22 cellular contexts compared by ENCODE assay signal in the genomic region with DNA sequence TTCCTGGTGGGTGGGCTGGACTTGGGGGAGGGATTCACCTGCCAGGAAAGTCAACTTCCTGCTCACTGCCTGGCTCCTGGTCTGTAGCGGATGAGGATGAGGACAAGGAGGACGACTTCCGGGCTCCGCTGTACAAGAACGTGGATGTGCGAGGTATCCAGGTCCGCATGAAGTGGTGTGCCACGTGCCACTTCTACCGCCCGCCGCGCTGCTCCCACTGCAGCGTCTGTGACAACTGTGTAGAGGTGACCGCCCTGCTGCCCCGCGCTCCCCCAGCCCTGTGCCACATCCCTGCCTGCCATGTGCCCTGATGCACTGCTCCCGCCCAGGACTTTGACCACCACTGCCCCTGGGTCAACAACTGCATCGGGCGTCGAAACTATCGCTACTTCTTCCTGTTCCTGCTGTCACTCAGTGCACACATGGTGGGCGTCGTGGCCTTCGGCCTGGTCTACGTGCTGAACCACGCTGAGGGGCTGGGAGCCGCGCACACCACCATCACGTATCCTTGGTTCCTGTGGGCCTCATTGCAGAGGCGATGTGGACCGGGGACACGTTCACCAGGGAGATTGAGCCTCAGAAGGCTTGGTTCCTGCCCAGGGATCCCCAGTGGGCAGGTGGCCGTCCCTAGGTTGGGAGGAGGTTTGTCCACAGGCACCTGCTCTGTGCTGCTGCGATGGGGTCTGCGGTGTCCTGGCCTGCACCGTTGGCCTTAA. TPM values are rescaled to one million over a fixed set of nuclear protein-coding genes. Genes with fewer than 3 reads are reported as not detected.
DNase-seq lines count a peak whose midpoint lies in the region; ATAC-seq, FAIRE-seq and TF ChIP-seq lines count a peak whose summit lies in the region.
"Had no signal": no experiment of that assay in that cellular context is flagged by ENCODE, and none has a peak within 500 bp of the region (broad histone marks: within the 10 kb centered on the region; RNA-seq: fewer than 3 reads in every experiment).

No MANE protein-coding gene starts in this region.

- H4K20me1 ChIP-seq in HepG2 (ENCODE audit: insufficient read depth, low read length): 0 out of 2 replicates have a peak, but pooled peaks cover 6% of the 10 kb centered on the region

- ATAC-seq in HepG2: no peak
- no peak for ATAC-seq in right lobe of liver
- ATAC-seq in Panc1: no peak

- peaks cover 1 to 5% of the 10 kb centered on the region in 2 experiments; a peak in 2 of 5 replicates for H3K36me3 ChIP-seq in HepG2 (replicated peaks in 1 of 2; ENCODE audit: control insufficient read depth in 1 of 2, insufficient read depth in 2 of 2, low read length in 2 of 2)
- H3K36me3 ChIP-seq in right lobe of liver: no peaks in the 10 kb centered on the region
- H3K36me3 ChIP-seq in Panc1 (ENCODE audit: control insufficient read depth, insufficient read depth, low read length): no peaks in the 10 kb centered on the region
- peaks cover 0 to 58% (median 0%) of the 10 kb centered on the region in 3 donors for H3K36me3 ChIP-seq in tibial nerve

- peak overlapping the region; percentile 59 for H3K4me3 Mint-ChIP-seq in endothelial cell (ENCODE audit: unreplicated experiment)
- H3K4me3 Mint-ChIP-seq: CD4-positive, CD25-positive, alpha-beta regulatory T cell had no signal

- peaks cover 4% of the 10 kb centered on the region for H3K27me3 Mint-ChIP-seq in endothelial cell (ENCODE audit: unreplicated experiment)
- H3K27me3 Mint-ChIP-seq: CD4-positive, CD25-positive, alpha-beta regulatory T cell had no signal

- H3K27ac Mint-ChIP-seq in endothelial cell (ENCODE audit: unreplicated experiment): no peak overlapping the region
- H3K27ac Mint-ChIP-seq: CD4-positive, CD25-positive, alpha-beta regulatory T cell had no signal

- H3K27ac ChIP-seq in HepG2 (ENCODE audit: extremely low read length, insufficient read depth, low read length): no peak overlapping the region
- no peak overlapping the region for H3K27ac ChIP-seq in right lobe of liver
- H3K27ac ChIP-seq in Panc1 (ENCODE audit: low read length): no peak overlapping the region
- peak overlapping the region; percentile 23 to 94 (median 60) for H3K27ac ChIP-seq in tibial nerve
- H3K27ac ChIP-seq: SJSA1 had no signal

- H3K4me1 ChIP-seq in HepG2 (ENCODE audit: insufficient read depth, low read length) (no peaks in the 10 kb centered on the region), right lobe of liver (no peaks in the 10 kb centered on the region), Panc1 (ENCODE audit: control insufficient read depth, insufficient read depth, low read length) (no peaks in the 10 kb centered on the region), tibial nerve (peaks cover 0 to 59% (median 37%) of the 10 kb centered on the region in 4 donors)

- WGBS in HepG2 (ENCODE audit: low lambda C conversion rate): 96% methylated on average over 28 of the region's 36 CpGs
- WGBS in right lobe of liver (ENCODE audit: insufficient coverage, low coverage, low lambda C conversion rate, missing lambda C conversion rate): 67% methylated on average over 9 of the region's 36 CpGs
- 92 to 94% methylated on average over 30 to 35 of the region's 36 CpGs for WGBS in tibial nerve, 2 donors

- H3K4me3 ChIP-seq in HepG2 (replicated peaks in 1 of 3; ENCODE audit: insufficient read depth in 1 of 3, low read depth in 2 of 3, low read length in 3 of 3) (no peak overlapping the region), right lobe of liver (no peak overlapping the region), Panc1 (ENCODE audit: low read depth in 2 of 2, low read length in 2 of 2) (no peak overlapping the region), tibial nerve (no peak overlapping the region)
- H3K4me3 ChIP-seq: SJSA1 had no signal

- TF ChIP-seq POLR2A in HepG2 (IDR thresholded peaks at IDR 0.05; ENCODE audit: insufficient read depth in 1 of 2, low read depth in 2 of 2, low read length in 2 of 2) (no peak), right lobe of liver (IDR thresholded peaks at IDR 0.05) (no peak), tibial nerve (IDR thresholded peaks at IDR 0.05) (no peak), GM12892 (IDR thresholded peaks at IDR 0.05; ENCODE audit: low read depth, low read length) (no peak)

- POLR2A ChIA-PET in HepG2 (lab: Yijun Ruan, JAX): no interaction called here
- POLR2A ChIA-PET in Panc1 (lab: Charles Lee): no interaction called here

- BruUV-seq in HepG2 (replicated peaks; lab: Mats Ljungman, UMichigan): no TSS peak
- BruUV-seq in Panc1 (replicated peaks; lab: Mats Ljungman, UMichigan): TSS peak; percentile 64

- H3K36me3 Mint-ChIP-seq in endothelial cell (ENCODE audit: low read depth, unreplicated experiment): peaks cover 7% of the 10 kb centered on the region
- H3K36me3 Mint-ChIP-seq: CD4-positive, CD25-positive, alpha-beta regulatory T cell had no signal

- no peaks in the 10 kb centered on the region for H3K9me3 ChIP-seq in HepG2 (ENCODE audit: low read length)
- H3K9me3 ChIP-seq in right lobe of liver: no peaks in the 10 kb centered on the region
- no peaks in the 10 kb centered on the region for H3K9me3 ChIP-seq in Panc1 (ENCODE audit: control insufficient read depth, insufficient read depth, low read depth, low read length)
- H3K9me3 ChIP-seq in tibial nerve: no peaks in the 10 kb centered on the region
- H3K9me3 ChIP-seq: SJSA1 had no signal

- DNase-seq in HepG2 (ENCODE audit: low spot score): no peak
- no peak for DNase-seq in right lobe of liver
- no peak for DNase-seq in Panc1 (ENCODE audit: low read depth, low spot score)
- no peak for DNase-seq in endothelial cell (ENCODE audit: low spot score)
- DNase-seq in tibial nerve (ENCODE audit: low spot score in 2 of 2): no peak
- DNase-seq in DMS53 (lab: John Stamatoyannopoulos, UW): no peak
- DNase-seq in NCI-H69 (lab: John Stamatoyannopoulos, UW): no peak
- DNase-seq in GM12892 (ENCODE audit: insufficient read length): no peak
- DNase-seq: CD4-positive, CD25-positive, alpha-beta regulatory T cell; COR-L47; DMS153; GOT3; HCEC 1CT; Kasumi-1; NCI-H1694; NCI-H2081; NCI-H2171; NCI-H446 treated with DMSO at 0.1 percent for 48 hours had no signal

- no peak overlapping the region for H3K4me2 ChIP-seq in HepG2 (ENCODE audit: low read depth, low read length)

- H3K9ac ChIP-seq in HepG2 (ENCODE audit: insufficient read depth, low read depth, low read length): no peak overlapping the region

- no peak for TF ChIP-seq EP300 in HepG2 (IDR thresholded peaks at IDR 0.05; ENCODE audit: low read depth in 2 of 2, low read length in 2 of 2)
- no peak for TF ChIP-seq EP300 in HepG2 (CRISPR knock-in tag; IDR thresholded peaks at IDR 0.05; ENCODE audit: borderline replicate concordance)
- no peak for TF ChIP-seq EP300 in tibial nerve (IDR thresholded peaks at IDR 0.05)

- TF ChIP-seq RAD21 in HepG2 (CRISPR knock-in tag; IDR thresholded peaks at IDR 0.05): no peak

- peaks cover 7% of the 10 kb centered on the region for H3K79me2 ChIP-seq in HepG2 (ENCODE audit: insufficient read depth, low read length)

- H3K9me3 Mint-ChIP-seq in endothelial cell (ENCODE audit: unreplicated experiment): no peaks in the 10 kb centered on the region
- H3K9me3 Mint-ChIP-seq: CD4-positive, CD25-positive, alpha-beta regulatory T cell had no signal

- no peak for FAIRE-seq in HepG2 (lab: Jason Lieb, UNC)
- no peak for FAIRE-seq in GM12892 (lab: Jason Lieb, UNC)
- FAIRE-seq: G401.6, GM18507, GM19239 had no signal

- no peak for TF ChIP-seq CTCF in HepG2 (CRISPR knock-in tag; IDR thresholded peaks at IDR 0.05)
- TF ChIP-seq CTCF in right lobe of liver (IDR thresholded peaks at IDR 0.05): no peak
- TF ChIP-seq CTCF in Panc1 (IDR thresholded peaks at IDR 0.05): no peak
- no peak for TF ChIP-seq CTCF in endothelial cell (IDR thresholded peaks at IDR 0.05; ENCODE audit: unreplicated experiment)
- TF ChIP-seq CTCF in tibial nerve (IDR thresholded peaks at IDR 0.05): no peak

- CTCF ChIA-PET in HepG2 (lab: Yijun Ruan, JAX; ENCODE audit: low intra/inter-chr PET ratio, low total read pairs) (no interaction called here), Panc1 (lab: Charles Lee) (no interaction called here)

- no peaks in the 10 kb centered on the region for H3K27me3 ChIP-seq in HepG2 (ENCODE audit: control insufficient read depth in 1 of 2, insufficient read depth in 2 of 2, low read length in 2 of 2)
- H3K27me3 ChIP-seq in right lobe of liver: no peaks in the 10 kb centered on the region
- no peaks in the 10 kb centered on the region for H3K27me3 ChIP-seq in Panc1 (ENCODE audit: control insufficient read depth, insufficient read depth, low read length)
- no peaks in the 10 kb centered on the region for H3K27me3 ChIP-seq in tibial nerve
- H3K27me3 ChIP-seq: SJSA1 had no signal

- no peak overlapping the region for H2AFZ ChIP-seq in HepG2 (ENCODE audit: low read length)

- intact Hi-C loops in HepG2 (cut with micrococcal nuclease; ENCODE audit: unreplicated experiment): no loop called here
- intact Hi-C loops in right lobe of liver (cut with DNase I): no loop called here
- intact Hi-C loops in Panc1 (cut with micrococcal nuclease; ENCODE audit: unreplicated experiment): no loop called here

- peaks cover 7% of the 10 kb centered on the region for H3K4me1 Mint-ChIP-seq in endothelial cell (ENCODE audit: unreplicated experiment)

- in situ Hi-C loops in HepG2 (cut with HindIII; ENCODE audit: extremely low pct_ligation_motif_present, low pct_unique_long_range_greater_than_20kb) (no loop called here), Panc1 (cut with HindIII; ENCODE audit: low pct_unique_long_range_greater_than_20kb, low sequenced_read_pairs) (no loop called here)

RNA-seq across cellular contexts. Expression of gene ZDHHC8, which starts 7.9 kb away (rescaled TPM):
- 2.2 and 7.5 TPM in 2 replicates for total RNA-seq in HepG2 (2016; rRNA removed; fragmentation: Illumina TruSeq; extraction: Trizol)
- total RNA-seq in HepG2 (2016; cell fraction: cytosol; rRNA removed; fragmentation: Illumina TruSeq; extraction: Trizol; ENCODE audit: low read depth): 9.7 and 13.0 TPM in 2 replicates
- 2.3 and 6.9 TPM in 2 replicates for total RNA-seq in HepG2 (2016; cell fraction: insoluble cytoplasmic fraction; rRNA removed; fragmentation: Illumina TruSeq; extraction: Trizol)
- total RNA-seq in HepG2 (2016; cell fraction: membrane; rRNA removed; fragmentation: Illumina TruSeq; extraction: Trizol): 7.3 and 7.7 TPM in 2 replicates
- 10.4 and 12.9 TPM in 2 replicates for total RNA-seq in HepG2 (2016; cell fraction: nucleus; rRNA removed; fragmentation: Illumina TruSeq; extraction: Trizol)
- 21.3 and 23.8 TPM in 2 replicates for polyA plus RNA-seq in HepG2 (2011; rRNA removed)
- 7.4 and 11.5 TPM in 2 replicates for polyA plus RNA-seq in HepG2 (2011; cell fraction: cytosol; rRNA removed)
- polyA plus RNA-seq in HepG2 (2011; cell fraction: nucleus; rRNA removed): 339 and 424 TPM in 2 replicates
- 20.4 and 23.6 TPM in 2 replicates for polyA plus RNA-seq in HepG2 (2012)
- 4.7 and 5.5 TPM in 2 replicates for polyA plus RNA-seq in HepG2 (2016; cell fraction: cytosol; fragmentation: Illumina TruSeq; extraction: Trizol; ENCODE audit: low read depth)
- 6.9 and 9.6 TPM in 2 replicates for polyA plus RNA-seq in HepG2 (2016; cell fraction: insoluble cytoplasmic fraction; fragmentation: Illumina TruSeq; extraction: Trizol; ENCODE audit: low read depth)
- polyA plus RNA-seq in HepG2 (2016; cell fraction: membrane; fragmentation: Illumina TruSeq; extraction: Trizol; ENCODE audit: low read depth): 13.6 and 14.9 TPM in 2 replicates
- polyA plus RNA-seq in HepG2 (2016; cell fraction: nucleus; fragmentation: Illumina TruSeq; extraction: Trizol; ENCODE audit: insufficient read depth, low read depth): 107 and 110 TPM in 2 replicates
- 10.0 and 10.2 TPM in 2 replicates for polyA minus RNA-seq in HepG2 (2011; rRNA and poly(A)+ RNA removed; ENCODE audit: low replicate concordance)
- polyA minus RNA-seq in HepG2 (2011; cell fraction: cytosol; rRNA and poly(A)+ RNA removed): 4.3 and 6.2 TPM in 2 replicates
- 11.3 and 19.8 TPM in 2 replicates for polyA minus RNA-seq in HepG2 (2011; cell fraction: nucleus; rRNA and poly(A)+ RNA removed)
- total RNA-seq in right lobe of liver: 10 to 100 TPM; 11.4 to 39.0 (median 28.7) TPM
- 79.0 TPM for total RNA-seq in Panc1 (2021; ENCODE audit: unreplicated experiment)
- polyA plus RNA-seq in Panc1 (2012; ENCODE audit: insufficient read length): 77.8 TPM
- total RNA-seq in endothelial cell (ENCODE audit: unreplicated experiment): 118 TPM
- total RNA-seq in tibial nerve: 10 to 100 TPM; 40.6 to 53.7 (median 47.4) TPM
- polyA plus RNA-seq in GM12892 (2012; ENCODE audit: missing spikeins): 9.0 TPM

RNA-seq across cellular contexts. Expression of gene CCDC188, which starts 11.3 kb away (rescaled TPM):
- total RNA-seq in HepG2 (2016; rRNA removed; fragmentation: Illumina TruSeq; extraction: Trizol) (not detected in 2 replicates), right lobe of liver (not detected), Panc1 (2021; ENCODE audit: unreplicated experiment) (not detected), endothelial cell (ENCODE audit: unreplicated experiment) (not detected), tibial nerve (10 to 100 TPM in 1 of 4 donors, 1 to 10 TPM in 3; 1.5 to 12.4 (median 6.6) TPM)
- total RNA-seq in HepG2 (2016; cell fraction: cytosol; rRNA removed; fragmentation: Illumina TruSeq; extraction: Trizol; ENCODE audit: low read depth): not detected in 2 replicates
- total RNA-seq in HepG2 (2016; cell fraction: insoluble cytoplasmic fraction; rRNA removed; fragmentation: Illumina TruSeq; extraction: Trizol): not detected in 2 replicates
- not detected in 2 replicates for total RNA-seq in HepG2 (2016; cell fraction: membrane; rRNA removed; fragmentation: Illumina TruSeq; extraction: Trizol)
- not detected in 2 replicates for total RNA-seq in HepG2 (2016; cell fraction: nucleus; rRNA removed; fragmentation: Illumina TruSeq; extraction: Trizol)
- not detected in 2 replicates for polyA plus RNA-seq in HepG2 (2011; rRNA removed)
- not detected in 2 replicates for polyA plus RNA-seq in HepG2 (2011; cell fraction: cytosol; rRNA removed)
- polyA plus RNA-seq in HepG2 (2011; cell fraction: nucleus; rRNA removed): not detected in 2 replicates
- polyA plus RNA-seq in HepG2 (2012): not detected in 2 replicates
- polyA plus RNA-seq in HepG2 (2016; cell fraction: cytosol; fragmentation: Illumina TruSeq; extraction: Trizol; ENCODE audit: low read depth): not detected in 2 replicates
- not detected in 2 replicates for polyA plus RNA-seq in HepG2 (2016; cell fraction: insoluble cytoplasmic fraction; fragmentation: Illumina TruSeq; extraction: Trizol; ENCODE audit: low read depth)
- not detected in 2 replicates for polyA plus RNA-seq in HepG2 (2016; cell fraction: membrane; fragmentation: Illumina TruSeq; extraction: Trizol; ENCODE audit: low read depth)
- not detected in 2 replicates for polyA plus RNA-seq in HepG2 (2016; cell fraction: nucleus; fragmentation: Illumina TruSeq; extraction: Trizol; ENCODE audit: insufficient read depth, low read depth)
- not detected in 2 replicates for polyA minus RNA-seq in HepG2 (2011; rRNA and poly(A)+ RNA removed; ENCODE audit: low replicate concordance)
- not detected in 2 replicates for polyA minus RNA-seq in HepG2 (2011; cell fraction: cytosol; rRNA and poly(A)+ RNA removed)
- not detected in 2 replicates for polyA minus RNA-seq in HepG2 (2011; cell fraction: nucleus; rRNA and poly(A)+ RNA removed)
- polyA plus RNA-seq in Panc1 (2012; ENCODE audit: insufficient read length): not detected
- polyA plus RNA-seq in GM12892 (2012; ENCODE audit: missing spikeins): not detected
- polyA plus RNA-seq: CD4-positive, CD25-positive, alpha-beta regulatory T cell had no signal

RNA-seq across cellular contexts. Expression of gene TRMT2A, which starts 22.5 kb away (rescaled TPM):
- total RNA-seq in HepG2 (2016; rRNA removed; fragmentation: Illumina TruSeq; extraction: Trizol): 18.4 and 30.3 TPM in 2 replicates
- 11.5 and 14.4 TPM in 2 replicates for total RNA-seq in HepG2 (2016; cell fraction: cytosol; rRNA removed; fragmentation: Illumina TruSeq; extraction: Trizol; ENCODE audit: low read depth)
- 16.2 and 32.5 TPM in 2 replicates for total RNA-seq in HepG2 (2016; cell fraction: insoluble cytoplasmic fraction; rRNA removed; fragmentation: Illumina TruSeq; extraction: Trizol)
- 15.5 and 21.4 TPM in 2 replicates for total RNA-seq in HepG2 (2016; cell fraction: membrane; rRNA removed; fragmentation: Illumina TruSeq; extraction: Trizol)
- 35.9 and 49.2 TPM in 2 replicates for total RNA-seq in HepG2 (2016; cell fraction: nucleus; rRNA removed; fragmentation: Illumina TruSeq; extraction: Trizol)
- polyA plus RNA-seq in HepG2 (2011; rRNA removed): 24.0 and 30.8 TPM in 2 replicates
- 12.3 and 19.2 TPM in 2 replicates for polyA plus RNA-seq in HepG2 (2011; cell fraction: cytosol; rRNA removed)
- polyA plus RNA-seq in HepG2 (2011; cell fraction: nucleus; rRNA removed): 251 and 263 TPM in 2 replicates
- polyA plus RNA-seq in HepG2 (2012): 17.6 and 20.5 TPM in 2 replicates
- polyA plus RNA-seq in HepG2 (2016; cell fraction: cytosol; fragmentation: Illumina TruSeq; extraction: Trizol; ENCODE audit: low read depth): 7.7 TPM in 2 replicates
- polyA plus RNA-seq in HepG2 (2016; cell fraction: insoluble cytoplasmic fraction; fragmentation: Illumina TruSeq; extraction: Trizol; ENCODE audit: low read depth): 20.9 and 22.1 TPM in 2 replicates
- polyA plus RNA-seq in HepG2 (2016; cell fraction: membrane; fragmentation: Illumina TruSeq; extraction: Trizol; ENCODE audit: low read depth): 11.9 and 13.0 TPM in 2 replicates
- polyA plus RNA-seq in HepG2 (2016; cell fraction: nucleus; fragmentation: Illumina TruSeq; extraction: Trizol; ENCODE audit: insufficient read depth, low read depth): 95.8 and 103 TPM in 2 replicates
- 51.2 and 62.1 TPM in 2 replicates for polyA minus RNA-seq in HepG2 (2011; rRNA and poly(A)+ RNA removed; ENCODE audit: low replicate concordance)
- polyA minus RNA-seq in HepG2 (2011; cell fraction: cytosol; rRNA and poly(A)+ RNA removed): 10.6 and 13.6 TPM in 2 replicates
- 48.9 and 53.0 TPM in 2 replicates for polyA minus RNA-seq in HepG2 (2011; cell fraction: nucleus; rRNA and poly(A)+ RNA removed)
- total RNA-seq in right lobe of liver: 10 to 100 TPM; 26.9 to 54.6 (median 29.1) TPM
- 66.7 TPM for total RNA-seq in Panc1 (2021; ENCODE audit: unreplicated experiment)
- polyA plus RNA-seq in Panc1 (2012; ENCODE audit: insufficient read length): 64.6 TPM
- total RNA-seq in endothelial cell (ENCODE audit: unreplicated experiment): 44.8 TPM
- total RNA-seq in tibial nerve: 100 to 1,000 TPM in 1 of 4 donors, 10 to 100 TPM in 3; 39.0 to 139 (median 55.9) TPM
- 33.0 TPM for polyA plus RNA-seq in GM12892 (2012; ENCODE audit: missing spikeins)

RNA-seq across cellular contexts. Expression of gene RANBP1, which starts 23.6 kb away (rescaled TPM):
- total RNA-seq in HepG2 (2016; rRNA removed; fragmentation: Illumina TruSeq; extraction: Trizol) (492 and 544 TPM in 2 replicates), right lobe of liver (100 to 1,000 TPM in 2 of 6 experiments, 10 to 100 TPM in 4; 39.5 to 224 (median 52.2) TPM), Panc1 (2021; ENCODE audit: unreplicated experiment) (232 TPM), endothelial cell (ENCODE audit: unreplicated experiment) (142 TPM), tibial nerve (100 to 1,000 TPM; 135 to 238 (median 176) TPM)
- total RNA-seq in HepG2 (2016; cell fraction: cytosol; rRNA removed; fragmentation: Illumina TruSeq; extraction: Trizol; ENCODE audit: low read depth): 261 and 299 TPM in 2 replicates
- 488 and 609 TPM in 2 replicates for total RNA-seq in HepG2 (2016; cell fraction: insoluble cytoplasmic fraction; rRNA removed; fragmentation: Illumina TruSeq; extraction: Trizol)
- total RNA-seq in HepG2 (2016; cell fraction: membrane; rRNA removed; fragmentation: Illumina TruSeq; extraction: Trizol): 327 and 371 TPM in 2 replicates
- total RNA-seq in HepG2 (2016; cell fraction: nucleus; rRNA removed; fragmentation: Illumina TruSeq; extraction: Trizol): 174 and 196 TPM in 2 replicates
- 167 and 181 TPM in 2 replicates for polyA plus RNA-seq in HepG2 (2011; rRNA removed)
- 186 and 192 TPM in 2 replicates for polyA plus RNA-seq in HepG2 (2011; cell fraction: cytosol; rRNA removed)
- 148 and 170 TPM in 2 replicates for polyA plus RNA-seq in HepG2 (2011; cell fraction: nucleus; rRNA removed)
- 127 and 149 TPM in 2 replicates for polyA plus RNA-seq in HepG2 (2012)
- 239 and 293 TPM in 2 replicates for polyA plus RNA-seq in HepG2 (2016; cell fraction: cytosol; fragmentation: Illumina TruSeq; extraction: Trizol; ENCODE audit: low read depth)
- 614 and 703 TPM in 2 replicates for polyA plus RNA-seq in HepG2 (2016; cell fraction: insoluble cytoplasmic fraction; fragmentation: Illumina TruSeq; extraction: Trizol; ENCODE audit: low read depth)
- 272 and 323 TPM in 2 replicates for polyA plus RNA-seq in HepG2 (2016; cell fraction: membrane; fragmentation: Illumina TruSeq; extraction: Trizol; ENCODE audit: low read depth)
- 346 and 368 TPM in 2 replicates for polyA plus RNA-seq in HepG2 (2016; cell fraction: nucleus; fragmentation: Illumina TruSeq; extraction: Trizol; ENCODE audit: insufficient read depth, low read depth)
- 156 and 233 TPM in 2 replicates for polyA minus RNA-seq in HepG2 (2011; rRNA and poly(A)+ RNA removed; ENCODE audit: low replicate concordance)
- polyA minus RNA-seq in HepG2 (2011; cell fraction: cytosol; rRNA and poly(A)+ RNA removed): 76.0 and 88.9 TPM in 2 replicates
- polyA minus RNA-seq in HepG2 (2011; cell fraction: nucleus; rRNA and poly(A)+ RNA removed): 52.2 and 57.9 TPM in 2 replicates
- polyA plus RNA-seq in Panc1 (2012; ENCODE audit: insufficient read length): 266 TPM
- polyA plus RNA-seq in GM12892 (2012; ENCODE audit: missing spikeins): 257 TPM

RNA-seq across cellular contexts. Expression of gene DGCR8, which starts 59.5 kb away (rescaled TPM):
- 14.8 and 23.2 TPM in 2 replicates for total RNA-seq in HepG2 (2016; rRNA removed; fragmentation: Illumina TruSeq; extraction: Trizol)
- 6.6 and 9.7 TPM in 2 replicates for total RNA-seq in HepG2 (2016; cell fraction: cytosol; rRNA removed; fragmentation: Illumina TruSeq; extraction: Trizol; ENCODE audit: low read depth)
- total RNA-seq in HepG2 (2016; cell fraction: insoluble cytoplasmic fraction; rRNA removed; fragmentation: Illumina TruSeq; extraction: Trizol): 12.0 and 23.2 TPM in 2 replicates
- 9.0 and 9.2 TPM in 2 replicates for total RNA-seq in HepG2 (2016; cell fraction: membrane; rRNA removed; fragmentation: Illumina TruSeq; extraction: Trizol)
- total RNA-seq in HepG2 (2016; cell fraction: nucleus; rRNA removed; fragmentation: Illumina TruSeq; extraction: Trizol): 31.9 and 36.2 TPM in 2 replicates
- 10.2 and 14.6 TPM in 2 replicates for polyA plus RNA-seq in HepG2 (2011; rRNA removed)
- polyA plus RNA-seq in HepG2 (2011; cell fraction: cytosol; rRNA removed): 5.7 and 6.4 TPM in 2 replicates
- 78.1 and 81.2 TPM in 2 replicates for polyA plus RNA-seq in HepG2 (2011; cell fraction: nucleus; rRNA removed)
- 11.5 and 13.9 TPM in 2 replicates for polyA plus RNA-seq in HepG2 (2012)
- polyA plus RNA-seq in HepG2 (2016; cell fraction: cytosol; fragmentation: Illumina TruSeq; extraction: Trizol; ENCODE audit: low read depth): 2.2 and 2.4 TPM in 2 replicates
- polyA plus RNA-seq in HepG2 (2016; cell fraction: insoluble cytoplasmic fraction; fragmentation: Illumina TruSeq; extraction: Trizol; ENCODE audit: low read depth): 11.4 and 14.1 TPM in 2 replicates
- 4.9 TPM in 2 replicates for polyA plus RNA-seq in HepG2 (2016; cell fraction: membrane; fragmentation: Illumina TruSeq; extraction: Trizol; ENCODE audit: low read depth)
- polyA plus RNA-seq in HepG2 (2016; cell fraction: nucleus; fragmentation: Illumina TruSeq; extraction: Trizol; ENCODE audit: insufficient read depth, low read depth): 67.7 and 78.1 TPM in 2 replicates
- 25.9 and 28.5 TPM in 2 replicates for polyA minus RNA-seq in HepG2 (2011; rRNA and poly(A)+ RNA removed; ENCODE audit: low replicate concordance)
- 4.4 and 5.3 TPM in 2 replicates for polyA minus RNA-seq in HepG2 (2011; cell fraction: cytosol; rRNA and poly(A)+ RNA removed)
- 31.7 and 34.0 TPM in 2 replicates for polyA minus RNA-seq in HepG2 (2011; cell fraction: nucleus; rRNA and poly(A)+ RNA removed)
- 10 to 100 TPM; 11.4 to 27.2 (median 16.1) TPM for total RNA-seq in right lobe of liver
- total RNA-seq in Panc1 (2021; ENCODE audit: unreplicated experiment): 35.0 TPM
- 23.3 TPM for polyA plus RNA-seq in Panc1 (2012; ENCODE audit: insufficient read length)
- 46.6 TPM for total RNA-seq in endothelial cell (ENCODE audit: unreplicated experiment)
- 10 to 100 TPM; 23.0 to 35.1 (median 26.0) TPM for total RNA-seq in tibial nerve
- 19.9 TPM for polyA plus RNA-seq in GM12892 (2012; ENCODE audit: missing spikeins)

Comparison
In these comparisons a context has a peak if more than half of its experiments do, and no peak if none do; other contexts are left out.
1. H3K27ac ChIP-seq: peak in tibial nerve (4 of 4); none in HepG2 (single experiment), right lobe of liver (0 of 3) and Panc1 (single experiment).